ENCODE assay signal across 12 cellular contexts in the genomic region with DNA sequence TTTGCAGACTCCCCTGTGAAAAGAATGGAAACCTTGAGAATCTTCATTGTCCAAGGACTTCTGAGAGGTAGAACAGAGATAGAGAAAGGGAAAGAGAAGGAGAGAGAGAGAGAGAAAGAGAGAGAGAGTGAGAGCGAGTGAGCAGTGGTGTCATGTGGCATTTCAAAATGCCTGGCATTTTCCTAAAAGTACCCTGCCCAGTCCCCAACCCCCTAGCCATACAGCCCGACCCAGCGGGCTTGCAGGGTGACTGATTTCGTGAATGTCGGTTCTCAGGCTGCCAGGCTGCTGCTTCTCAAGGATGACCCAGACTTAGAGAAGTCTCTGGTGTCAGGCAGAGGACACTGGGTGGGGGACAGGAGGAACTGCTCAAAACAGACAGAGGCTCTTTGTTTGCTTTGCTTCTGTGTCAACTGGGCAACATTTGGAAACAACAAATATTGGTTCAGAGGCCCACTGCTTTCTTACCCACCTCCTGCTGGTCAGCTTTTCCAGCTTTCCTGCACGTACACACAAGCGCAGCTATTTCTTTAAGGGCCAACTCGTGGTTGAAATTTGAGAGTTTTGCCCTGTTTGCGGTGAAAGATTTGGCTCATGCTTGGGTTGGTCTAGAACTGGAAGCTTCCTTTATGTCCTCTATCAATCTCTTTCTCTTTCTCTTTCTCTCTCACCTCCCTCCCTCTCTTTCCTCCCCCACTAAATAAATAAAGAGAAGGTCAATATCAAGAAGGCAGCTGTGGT. TPM values are rescaled to one million over a fixed set of nuclear protein-coding genes. Genes with fewer than 3 reads are reported as not detected.
DNase-seq lines count a peak whose midpoint lies in the region; ATAC-seq, FAIRE-seq and TF ChIP-seq lines count a peak whose summit lies in the region.
"Had no signal": no experiment of that assay in that cellular context is flagged by ENCODE, and none has a peak within 500 bp of the region (broad histone marks: within the 10 kb centered on the region; RNA-seq: fewer than 3 reads in every experiment).

No MANE protein-coding gene starts in this region.

- no peaks in the 10 kb centered on the region for H3K36me3 ChIP-seq in astrocyte (ENCODE audit: insufficient read depth, low read length)
- no peaks in the 10 kb centered on the region for H3K36me3 ChIP-seq in upper lobe of left lung
- H3K36me3 ChIP-seq: BLaER1 treated with 17β-estradiol and CSF1 and Interleukin-3, amounts not matched to agents 10 nM and 100 nM; heart right ventricle had no signal

- no peak overlapping the region for H3K9ac ChIP-seq in astrocyte (ENCODE audit: low read length)
- H3K9ac ChIP-seq: BLaER1 treated with 17β-estradiol and CSF1 and Interleukin-3, amounts not matched to agents 10 nM and 100 nM had no signal

- no peak overlapping the region for H3K4me3 ChIP-seq in astrocyte (ENCODE audit: insufficient read depth, low read depth, low read length)
- no peak overlapping the region for H3K4me3 ChIP-seq in upper lobe of left lung
- H3K4me3 ChIP-seq: BLaER1 treated with 17β-estradiol and CSF1 and Interleukin-3, amounts not matched to agents 10 nM and 100 nM; heart right ventricle had no signal

- H3K36me3 Mint-ChIP-seq in astrocyte (ENCODE audit: low read depth, unreplicated experiment): peaks cover 3% of the 10 kb centered on the region

- DNase-seq in COLO668 (lab: John Stamatoyannopoulos, UW; ENCODE audit: unreplicated experiment) (peak; percentile 10), KBM-7 (peak; percentile 14), astrocyte (ENCODE audit: low read depth) (peak; percentile 40), midbrain (lab: John Stamatoyannopoulos, UW) (peak; percentile 38), upper lobe of left lung (no peak), activated gamma-delta T cell treated with Interleukin-2 at 50 U/mL for 16 hours (no peak)
- DNase-seq: H7, heart right ventricle had no signal

- ATAC-seq in upper lobe of left lung (ENCODE audit: low FRiP score in 2 of 2): no peak
- no peak for ATAC-seq in HG03378 (IDR thresholded peaks at IDR 0.05; ENCODE audit: unreplicated experiment)
- ATAC-seq in GM19023 (IDR thresholded peaks at IDR 0.05; ENCODE audit: unreplicated experiment): no peak

- in situ Hi-C loops in KBM-7 (cut with MboI; ENCODE audit: low pct_unique_long_range_greater_than_20kb, low sequenced_read_pairs): no loop called here

- TF ChIP-seq POLR2A in upper lobe of left lung (IDR thresholded peaks at IDR 0.05): no peak

- H3K4me2 ChIP-seq in astrocyte (ENCODE audit: low read length): no peak overlapping the region
- H3K4me2 ChIP-seq: BLaER1 treated with 17β-estradiol and CSF1 and Interleukin-3, amounts not matched to agents 10 nM and 100 nM had no signal

- H3K4me3 Mint-ChIP-seq in astrocyte (ENCODE audit: unreplicated experiment): no peak overlapping the region

- no peak overlapping the region for H2AFZ ChIP-seq in astrocyte (ENCODE audit: low read depth, low read length)

- H3K4me1 Mint-ChIP-seq in astrocyte (ENCODE audit: low read depth, unreplicated experiment): no peaks in the 10 kb centered on the region

- no peaks in the 10 kb centered on the region for H3K79me2 ChIP-seq in astrocyte (ENCODE audit: insufficient read depth, low read length)

- FAIRE-seq in astrocyte (lab: Jason Lieb, UNC): no peak
- FAIRE-seq: bronchial epithelial cell had no signal

- H3K27ac Mint-ChIP-seq in astrocyte (ENCODE audit: unreplicated experiment): no peak overlapping the region

- 53 to 54% methylated on average over 9 of the region's 9 CpGs for WGBS in upper lobe of left lung, 2 donors

- TF ChIP-seq EP300 in upper lobe of left lung (IDR thresholded peaks at IDR 0.05): no peak

- H3K27ac ChIP-seq in astrocyte (ENCODE audit: low read depth, low read length) (no peak overlapping the region), upper lobe of left lung (no peak overlapping the region)
- H3K27ac ChIP-seq: BLaER1 treated with 17β-estradiol and CSF1 and Interleukin-3, amounts not matched to agents 10 nM and 100 nM; heart right ventricle had no signal

- peaks cover 27% of the 10 kb centered on the region for H3K27me3 ChIP-seq in astrocyte (ENCODE audit: insufficient read depth, low read length)
- H3K27me3 ChIP-seq in upper lobe of left lung: peaks cover 0 to 5% (median 2%) of the 10 kb centered on the region in 4 donors
- H3K27me3 ChIP-seq: BLaER1 treated with 17β-estradiol and CSF1 and Interleukin-3, amounts not matched to agents 10 nM and 100 nM had no signal

- TF ChIP-seq CTCF in astrocyte (IDR thresholded peaks at IDR 0.05; ENCODE audit: insufficient read depth, low read depth, low read length) (no peak), upper lobe of left lung (IDR thresholded peaks at IDR 0.05) (no peak)

- no peaks in the 10 kb centered on the region for H4K20me1 ChIP-seq in astrocyte (ENCODE audit: insufficient read depth, low read length)
- H4K20me1 ChIP-seq: BLaER1 treated with 17β-estradiol and CSF1 and Interleukin-3, amounts not matched to agents 10 nM and 100 nM had no signal

- peaks cover 51% of the 10 kb centered on the region for H3K27me3 Mint-ChIP-seq in astrocyte (ENCODE audit: low read depth, unreplicated experiment)

- no peaks in the 10 kb centered on the region for H3K9me3 ChIP-seq in astrocyte (ENCODE audit: insufficient read depth, low read depth, low read length)
- no peaks in the 10 kb centered on the region for H3K9me3 ChIP-seq in upper lobe of left lung

- H3K4me1 ChIP-seq in astrocyte (ENCODE audit: insufficient read depth, low read length) (no peaks in the 10 kb centered on the region), upper lobe of left lung (peaks cover 0 to 6% (median 0%) of the 10 kb centered on the region in 4 donors)
- H3K4me1 ChIP-seq: BLaER1 treated with 17β-estradiol and CSF1 and Interleukin-3, amounts not matched to agents 10 nM and 100 nM had no signal

- no peaks in the 10 kb centered on the region for H3K9me3 Mint-ChIP-seq in astrocyte (ENCODE audit: unreplicated experiment)

RNA-seq across cellular contexts. Expression of a gene that starts 3.7 kb away (rescaled TPM):
- total RNA-seq in astrocyte: 0.34 and 1.3 TPM in 2 replicates
- total RNA-seq in upper lobe of left lung: 10 to 100 TPM in 2 of 6 donors, 1 to 10 TPM in 3, under 1 TPM in 1; 0.61 to 15.5 (median 3.7) TPM
- total RNA-seq: H7 had no signal

Comparison
In these comparisons a context has a peak if more than half of its experiments do, and no peak if none do; other contexts are left out.
1. DNase-seq: peak in COLO668 (single experiment), KBM-7 (single experiment), astrocyte (single experiment) and midbrain (single experiment); none in upper lobe of left lung (0 of 2) and activated gamma-delta T cell treated with Interleukin-2 at 50 U/mL for 16 hours (single experiment).